ENCODE assay signal across 8 cellular contexts in genomic region chr13:99501135-99501951, GRCh38. TPM values are rescaled to one million over a fixed set of nuclear protein-coding genes. Genes with fewer than 3 reads are reported as not detected.
DNase-seq lines count a peak whose midpoint lies in the region; ATAC-seq and TF ChIP-seq lines count a peak whose summit lies in the region.

Gene TM9SF2 (plus strand): TSS chr13:99501472. CDS start chr13:99501607, 135 bp downstream.

- ATAC-seq in stimulated activated naive CD8-positive, alpha-beta T cell treated with anti-CD3 and anti-CD28 coated beads, Interleukin-15, amount 100 ng/mL, for 72 hours: peak; percentile 73

- H3K4me1 Mint-ChIP-seq in nephron progenitor cell: peaks cover 49% of the 10 kb centered on the region
- H3K4me1 Mint-ChIP-seq in stimulated activated naive CD8-positive, alpha-beta T cell treated with anti-CD3 and anti-CD28 coated beads, Interleukin-15, amount 100 ng/mL, for 72 hours: peaks cover 81% of the 10 kb centered on the region

- no peak for TF ChIP-seq CTCF in fibroblast of the aortic adventitia (IDR thresholded peaks at IDR 0.05; ENCODE audit: insufficient read depth, low read length)
- no peak for TF ChIP-seq CTCF in nephron progenitor cell (IDR thresholded peaks at IDR 0.05)

- H3K4me3 ChIP-seq in H7 (ENCODE audit: insufficient read depth, low read depth, low read length): peak within 1 kb of the TSS; percentile 91
- peak within 1 kb of the TSS; percentile 84 for H3K4me3 ChIP-seq in MG63
- H3K4me3 ChIP-seq in fibroblast of the aortic adventitia (ENCODE audit: low read depth, low read length): peak within 1 kb of the TSS; percentile 92

- H3K9me3 Mint-ChIP-seq in nephron progenitor cell: peaks cover 27% of the 10 kb centered on the region
- peaks cover 0 to 7% of the 10 kb centered on the region in 2 donors for H3K9me3 Mint-ChIP-seq in stimulated activated naive CD8-positive, alpha-beta T cell treated with anti-CD3 and anti-CD28 coated beads, Interleukin-15, amount 100 ng/mL, for 72 hours

- H3K36me3 ChIP-seq in H7 (replicated peaks; ENCODE audit: control insufficient read depth, insufficient read depth, low read length) (no peaks in the 10 kb centered on the region), MG63 (no peaks in the 10 kb centered on the region; the same call in 1 of the 2 replicates)

- H3K36me3 Mint-ChIP-seq in nephron progenitor cell (ENCODE audit: low read depth): peaks cover 23% of the 10 kb centered on the region

- peak; percentile 99 for DNase-seq in ELF-1 (ENCODE audit: low read depth, low spot score)
- peak; percentile 95 for DNase-seq in H7
- DNase-seq in MG63: peak; percentile 96
- DNase-seq in SHP77 treated with DMSO at 0.1 percent for 48 hours (lab: John Stamatoyannopoulos, UW): peak; percentile 98
- DNase-seq in activated effector memory CD4-positive, alpha-beta T cell treated with anti-CD3 and anti-CD28 coated beads, Interleukin-2, amount 50 U/mL, for 16 hours: peak; percentile 98
- peak; percentile 98 for DNase-seq in fibroblast of the aortic adventitia (ENCODE audit: low read depth)
- DNase-seq in nephron progenitor cell: peak; percentile 100
- peak; percentile 96 to 98 for DNase-seq in stimulated activated naive CD8-positive, alpha-beta T cell treated with anti-CD3 and anti-CD28 coated beads, Interleukin-15, amount 100 ng/mL, for 72 hours

- H3K9me3 ChIP-seq in MG63: no peaks in the 10 kb centered on the region

- H3K27ac Mint-ChIP-seq in nephron progenitor cell: peak within 1 kb of the TSS; percentile 99
- peak within 1 kb of the TSS; percentile 98 for H3K27ac Mint-ChIP-seq in stimulated activated naive CD8-positive, alpha-beta T cell treated with anti-CD3 and anti-CD28 coated beads, Interleukin-15, amount 100 ng/mL, for 72 hours

- H3K27me3 ChIP-seq in H7 (ENCODE audit: control insufficient read depth, insufficient read depth, low read length) (no peaks in the 10 kb centered on the region), MG63 (no peaks in the 10 kb centered on the region)

- peaks cover 4% of the 10 kb centered on the region for H3K27me3 Mint-ChIP-seq in nephron progenitor cell (ENCODE audit: low read depth, poor library complexity)
- H3K27me3 Mint-ChIP-seq in stimulated activated naive CD8-positive, alpha-beta T cell treated with anti-CD3 and anti-CD28 coated beads, Interleukin-15, amount 100 ng/mL, for 72 hours: no peaks in the 10 kb centered on the region

- H3K4me3 Mint-ChIP-seq in nephron progenitor cell: peak within 1 kb of the TSS; percentile 100
- peak within 1 kb of the TSS; percentile 96 to 99 for H3K4me3 Mint-ChIP-seq in stimulated activated naive CD8-positive, alpha-beta T cell treated with anti-CD3 and anti-CD28 coated beads, Interleukin-15, amount 100 ng/mL, for 72 hours

RNA-seq across cellular contexts. Expression of gene TM9SF2, which starts in this region (rescaled TPM):
- total RNA-seq in H7 (2014; rRNA removed; shearing (Covaris generic)): 75.3 and 88.8 TPM in 2 replicates
- 106 and 137 TPM in 2 replicates for total RNA-seq in MG63 (2014; rRNA removed; shearing (Covaris generic); ENCODE audit: low replicate concordance)
- 116 and 172 TPM in 2 replicates for total RNA-seq in fibroblast of the aortic adventitia (ENCODE audit: low replicate concordance)

Comparison
In these comparisons a context has a peak if more than half of its experiments do, and no peak if none do; other contexts are left out.
1. Peak in every context shown above with its lines: DNase-seq, ATAC-seq and H3K4me3 ChIP-seq.